ENCODE assay signal across 9 cellular contexts in genomic region chr5:32261198-32261597, GRCh38. TPM values are rescaled to one million over a fixed set of nuclear protein-coding genes. Genes with fewer than 3 reads are reported as not detected.
DNase-seq lines count a peak whose midpoint lies in the region; ATAC-seq, FAIRE-seq and TF ChIP-seq lines count a peak whose summit lies in the region.
"Had no signal": no experiment of that assay in that cellular context is flagged by ENCODE, and none has a peak within 500 bp of the region (broad histone marks: within the 10 kb centered on the region; RNA-seq: fewer than 3 reads in every experiment).

No MANE protein-coding gene starts in this region.

- peak; percentile 24 for DNase-seq in NAMALWA (ENCODE audit: low spot score)
- no peak for DNase-seq in mucosa of descending colon
- no peak for DNase-seq in AG08396 (ENCODE audit: low spot score)
- no peak for DNase-seq in HEK293T (ENCODE audit: extremely low spot score)
- no peak for DNase-seq in amniotic stem cell (lab: John Stamatoyannopoulos, UW)
- no peak for DNase-seq in frontal cortex (ENCODE audit: low spot score in 2 of 2)

- H3K4me1 ChIP-seq in mucosa of descending colon (ENCODE audit: low read depth), result no peaks in the 10 kb centered on the region

- FAIRE-seq in frontal cortex (lab: Jason Lieb, UNC), result no peak

- POLR2A ChIA-PET in HEK293T (lab: Yijun Ruan, JAX), result no interaction called here

- no peak for TF ChIP-seq CTCF in mucosa of descending colon (IDR thresholded peaks at IDR 0.05)

- ATAC-seq in GM18511 (IDR thresholded peaks at IDR 0.05; ENCODE audit: unreplicated experiment) (peak; percentile 78), GM21825 (IDR thresholded peaks at IDR 0.05; ENCODE audit: unreplicated experiment) (peak; percentile 84), mucosa of descending colon (peak; percentile 31)
- ATAC-seq: HCT116 had no signal

- no peaks in the 10 kb centered on the region for H3K36me3 ChIP-seq in mucosa of descending colon (ENCODE audit: low read depth)

- CTCF ChIA-PET in HEK293T (lab: Yijun Ruan, JAX), result no interaction called here

- H3K9me3 ChIP-seq in mucosa of descending colon, result no peaks in the 10 kb centered on the region

- intact Hi-C loops in mucosa of descending colon (cut with DNase I, micrococcal nuclease), result no loop called here

- no peak overlapping the region for H3K4me3 ChIP-seq in mucosa of descending colon

TF ChIP-seq in HEK293T, 16 proteins besides CTCF, POLR2A, EP300 and RAD21:
- no peak for TF ChIP-seq ARNT (IDR thresholded peaks at IDR 0.05)
- no peak for TF ChIP-seq ELF4 (IDR thresholded peaks at IDR 0.05)
- TF ChIP-seq TARDBP (IDR thresholded peaks at IDR 0.05), result no peak
- no peak for TF ChIP-seq CTBP1 (IDR thresholded peaks at IDR 0.05; ENCODE audit: borderline replicate concordance)
- TF ChIP-seq FOXM1 (IDR thresholded peaks at IDR 0.05; ENCODE audit: borderline replicate concordance), result no peak
- no peak for TF ChIP-seq FOXA1 (IDR thresholded peaks at IDR 0.05)
- no peak for TF ChIP-seq SP1 (IDR thresholded peaks at IDR 0.05)
- TF ChIP-seq FOXK2 (IDR thresholded peaks at IDR 0.05), result no peak
- no peak for TF ChIP-seq SUZ12 (IDR thresholded peaks at IDR 0.05)

RNA-seq across cellular contexts. Expression of gene MTMR12, which starts 51.5 kb away (rescaled TPM):
- 10 to 100 TPM; 19.3 to 43.8 (median 20.7) TPM for total RNA-seq in mucosa of descending colon
- total RNA-seq in frontal cortex, result 16.7 TPM

Comparison
In these comparisons a context has a peak if more than half of its experiments do, and no peak if none do; other contexts are left out.
1. ATAC-seq: peak in every context shown above with its lines; median percentile 84 in GM21825; 78 in GM18511; 31 in mucosa of descending colon.